In genomic region chrX:45295587-45295986, GRCh38 we compare ENCODE assay signal across 1 cellular context.
TF ChIP-seq lines count a peak whose summit lies in the region.

No MANE protein-coding gene starts in this region.

TF ChIP-seq in HCT116, 20 proteins besides CTCF, POLR2A, EP300 and RAD21 (continued from another document):
- TF ChIP-seq ZBTB33 (IDR thresholded peaks at IDR 0.05; ENCODE audit: extremely low read depth, insufficient replicate concordance, low read length): no peak
